8 cellular contexts compared by ENCODE assay signal in genomic region chr7:87628780-87629569, GRCh38. TPM values are rescaled to one million over a fixed set of nuclear protein-coding genes. Genes with fewer than 3 reads are reported as not detected.
A peak's percentile ranks its signal among the peaks of the same experiment; 100 is the strongest.
DNase-seq lines count a peak whose midpoint lies in the region; ATAC-seq and TF ChIP-seq lines count a peak whose summit lies in the region.

No MANE protein-coding gene starts in this region.

- H3K27me3 ChIP-seq in neural progenitor cell (peaks cover 58% of the 10 kb centered on the region), uterus (no peaks in the 10 kb centered on the region)

- ATAC-seq in GM18502 (IDR thresholded peaks at IDR 0.05; ENCODE audit: poor library complexity, unreplicated experiment) = no peak

- no peaks in the 10 kb centered on the region for H3K36me3 Mint-ChIP-seq in activated naive CD4-positive, alpha-beta T cell treated with anti-CD3 and anti-CD28 coated beads for 36 hours (ENCODE audit: low read depth)
- no peaks in the 10 kb centered on the region for H3K36me3 Mint-ChIP-seq in neural progenitor cell

- H3K36me3 ChIP-seq in neural progenitor cell (no peaks in the 10 kb centered on the region), uterus (no peaks in the 10 kb centered on the region)

- no peaks in the 10 kb centered on the region for H4K20me1 ChIP-seq in neural progenitor cell (ENCODE audit: low read depth)

- intact Hi-C loops in activated naive CD4-positive, alpha-beta T cell treated with anti-CD3 and anti-CD28 coated beads for 36 hours (cut with micrococcal nuclease) = loop anchor here (1.0 to 5.0 kb wide), 7 partner anchors 29 to 477 kb away; partner anchors contain the start of genes ABCB1, CROT, DBF4 and DMTF1
- intact Hi-C loops in uterus (cut with DNase I; ENCODE audit: low total_unique reads) = no loop called here

- H3K4me3 Mint-ChIP-seq in activated naive CD4-positive, alpha-beta T cell treated with anti-CD3 and anti-CD28 coated beads for 36 hours = peak overlapping the region; percentile 75
- H3K4me3 Mint-ChIP-seq in neural progenitor cell = peak overlapping the region; percentile 84

- peak in 1 of 2 donors; percentile 27 for TF ChIP-seq POLR2A in uterus (IDR thresholded peaks at IDR 0.05)

- H3K9me3 ChIP-seq in neural progenitor cell (ENCODE audit: low read depth) (no peaks in the 10 kb centered on the region), uterus (no peaks in the 10 kb centered on the region)

- no peak overlapping the region for H3K27ac Mint-ChIP-seq in activated naive CD4-positive, alpha-beta T cell treated with anti-CD3 and anti-CD28 coated beads for 36 hours
- no peak overlapping the region for H3K27ac Mint-ChIP-seq in neural progenitor cell

- TF ChIP-seq CTCF in neural progenitor cell (IDR thresholded peaks at IDR 0.05) (no peak), uterus (IDR thresholded peaks at IDR 0.05) (no peak)

- peaks cover 7% of the 10 kb centered on the region for H3K4me1 Mint-ChIP-seq in activated naive CD4-positive, alpha-beta T cell treated with anti-CD3 and anti-CD28 coated beads for 36 hours (ENCODE audit: low read depth)
- H3K4me1 Mint-ChIP-seq in neural progenitor cell = peaks cover 11% of the 10 kb centered on the region

- H3K4me2 ChIP-seq in neural progenitor cell = peak overlapping the region; percentile 75

- H3K79me2 ChIP-seq in neural progenitor cell (ENCODE audit: low read depth) = no peaks in the 10 kb centered on the region

- H3K27me3 Mint-ChIP-seq in activated naive CD4-positive, alpha-beta T cell treated with anti-CD3 and anti-CD28 coated beads for 36 hours (ENCODE audit: low read depth) = peaks cover 6% of the 10 kb centered on the region
- H3K27me3 Mint-ChIP-seq in neural progenitor cell (ENCODE audit: insufficient read depth, low read depth) = peaks cover 12% of the 10 kb centered on the region

- DNase-seq in DMS 273 (lab: John Stamatoyannopoulos, UW; ENCODE audit: unreplicated experiment) (peak; percentile 38), DMS 273 treated with DMSO at 0.1 percent for 48 hours (lab: John Stamatoyannopoulos, UW) (no peak), NCI-H774 (lab: John Stamatoyannopoulos, UW) (peak; percentile 20), globus pallidus (ENCODE audit: low spot score) (peak; percentile 2), neural progenitor cell (ENCODE audit: low spot score) (peak; percentile 62), uterus (peak in 1 of 2 donors; percentile 19)
- peak; percentile 33 for DNase-seq in activated naive CD4-positive, alpha-beta T cell treated with anti-CD3 and anti-CD28 coated beads for 36 hours

- peaks cover 4% of the 10 kb centered on the region for H3F3A ChIP-seq in neural progenitor cell (ENCODE audit: low read depth)

- no peak overlapping the region for H3K27ac ChIP-seq in neural progenitor cell
- peak overlapping the region; percentile 55 to 71 for H3K27ac ChIP-seq in uterus

- H3K4me3 ChIP-seq in neural progenitor cell (peak overlapping the region; percentile 67), uterus (peak overlapping the region; percentile 34 to 56)

- no peak overlapping the region for H3K9ac ChIP-seq in neural progenitor cell

- peak overlapping the region; percentile 91 for H2AFZ ChIP-seq in neural progenitor cell (replicated peaks)

- no peaks in the 10 kb centered on the region for H3K9me3 Mint-ChIP-seq in activated naive CD4-positive, alpha-beta T cell treated with anti-CD3 and anti-CD28 coated beads for 36 hours
- peaks cover 4% of the 10 kb centered on the region for H3K9me3 Mint-ChIP-seq in neural progenitor cell

- CTCF ChIA-PET in activated naive CD4-positive, alpha-beta T cell treated with anti-CD3 and anti-CD28 coated beads for 36 hours (lab: Charles Lee) = interaction anchor here (0.6 kb wide), 1 partner anchor 43 kb away, joined by 3 read pairs; no protein-coding TSS in a partner anchor

- no peaks in the 10 kb centered on the region for H3K4me1 ChIP-seq in neural progenitor cell
- H3K4me1 ChIP-seq in uterus = no peaks in the 10 kb centered on the region

RNA-seq across cellular contexts. Expression of gene RUNDC3B, which starts 0.8 kb away (rescaled TPM):
- under 1 TPM in 1 of 2 experiments, not detected in 1; 0.29 TPM for total RNA-seq in activated naive CD4-positive, alpha-beta T cell treated with anti-CD3 and anti-CD28 coated beads for 36 hours
- total RNA-seq in neural progenitor cell (ENCODE audit: low replicate concordance) = 0.12 and 1.2 TPM in 2 replicates
- total RNA-seq in uterus = 10 to 100 TPM in 2 of 4 donors, 1 to 10 TPM in 2; 3.2 to 34.8 (median 10.0) TPM

RNA-seq across cellular contexts. Expression of gene ABCB1, which starts 28.3 kb away (rescaled TPM):
- total RNA-seq in activated naive CD4-positive, alpha-beta T cell treated with anti-CD3 and anti-CD28 coated beads for 36 hours = 1 to 10 TPM; 2.3 to 3.5 TPM
- not detected in 2 replicates for total RNA-seq in neural progenitor cell (ENCODE audit: low replicate concordance)
- total RNA-seq in uterus = 10 to 100 TPM in 3 of 4 donors, 1 to 10 TPM in 1; 7.9 to 68.1 (median 35.6) TPM
